1 cellular context compared by ENCODE assay signal in genomic region chr7:150824379-150825177, GRCh38.
A peak's percentile ranks its signal among the peaks of the same experiment; 100 is the strongest.
TF ChIP-seq lines count a peak whose summit lies in the region.

No MANE protein-coding gene starts in this region.

TF ChIP-seq in H1, 55 proteins besides CTCF, POLR2A, EP300 and RAD21:
- no peak for TF ChIP-seq BRCA1 (IDR thresholded peaks at IDR 0.05; ENCODE audit: low read depth, low read length)
- no peak for TF ChIP-seq SP4 (IDR thresholded peaks at IDR 0.05; ENCODE audit: low read length)
- peak; percentile 74; the same call in 1 of the 2 replicates for TF ChIP-seq SP1 (IDR thresholded peaks at IDR 0.05; ENCODE audit: low read depth, low read length)
- TF ChIP-seq, protein P1, sequence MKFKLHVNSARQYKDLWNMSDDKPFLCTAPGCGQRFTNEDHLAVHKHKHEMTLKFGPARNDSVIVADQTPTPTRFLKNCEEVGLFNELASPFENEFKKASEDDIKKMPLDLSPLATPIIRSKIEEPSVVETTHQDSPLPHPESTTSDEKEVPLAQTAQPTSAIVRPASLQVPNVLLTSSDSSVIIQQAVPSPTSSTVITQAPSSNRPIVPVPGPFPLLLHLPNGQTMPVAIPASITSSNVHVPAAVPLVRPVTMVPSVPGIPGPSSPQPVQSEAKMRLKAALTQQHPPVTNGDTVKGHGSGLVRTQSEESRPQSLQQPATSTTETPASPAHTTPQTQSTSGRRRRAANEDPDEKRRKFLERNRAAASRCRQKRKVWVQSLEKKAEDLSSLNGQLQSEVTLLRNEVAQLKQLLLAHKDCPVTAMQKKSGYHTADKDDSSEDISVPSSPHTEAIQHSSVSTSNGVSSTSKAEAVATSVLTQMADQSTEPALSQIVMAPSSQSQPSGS (IDR thresholded peaks at IDR 0.05; ENCODE audit: low read length), result no peak
- no peak for TF ChIP-seq JUND (IDR thresholded peaks at IDR 0.05; ENCODE audit: low read length)
- TF ChIP-seq HDAC2 (IDR thresholded peaks at IDR 0.05; ENCODE audit: borderline replicate concordance in 1 of 2, low read depth in 2 of 2, low read length in 2 of 2), result no peak
- TF ChIP-seq GABPA (IDR thresholded peaks at IDR 0.05; ENCODE audit: borderline replicate concordance, insufficient read depth, low read length), result no peak
- TF ChIP-seq SIN3A (conservative IDR thresholded peaks at IDR 0.05 in 1 of 2, IDR thresholded peaks at IDR 0.05 in 1 of 2; ENCODE audit: low read depth in 1 of 2, low read length in 2 of 2), result no peak
- no peak for TF ChIP-seq USF2 (IDR thresholded peaks at IDR 0.05; ENCODE audit: low read length)
- no peak for TF ChIP-seq ASH2L (IDR thresholded peaks at IDR 0.05; ENCODE audit: low read length)
- no peak for TF ChIP-seq TAF1 (IDR thresholded peaks at IDR 0.05; ENCODE audit: low read depth, low read length)
- TF ChIP-seq SP2 (IDR thresholded peaks at IDR 0.05; ENCODE audit: low read length), result 0 out of 2 replicates have a peak, but pooled peaks have one; percentile 14
- no peak for TF ChIP-seq CBX5 (IDR thresholded peaks at IDR 0.05; ENCODE audit: low read depth, low read length)
- no peak for TF ChIP-seq YY1 (IDR thresholded peaks at IDR 0.05; ENCODE audit: low read depth, low read length)
